Comparison of ENCODE assay signal across 29 cellular contexts in genomic region chr2:100667801-100668200, GRCh38.
"Had no signal": no experiment of that assay in that cellular context is flagged by ENCODE, and none has a peak within 500 bp of the region (broad histone marks: within the 10 kb centered on the region; RNA-seq: fewer than 3 reads in every experiment).

No MANE protein-coding gene starts in this region.

- H3K27me3 ChIP-seq: ovary, stomach, testis, thyroid gland, transverse colon, upper lobe of right lung had no signal

- H3K9me3 ChIP-seq: heart right ventricle, lower lobe of right lung, neutrophil, ovary, stomach, testis, thyroid gland, transverse colon, upper lobe of right lung had no signal

- H3K9me3 Mint-ChIP-seq: naive thymus-derived CD8-positive, alpha-beta T cell; nephron; neural crest cell; stimulated activated naive B cell treated with anti-CD40 and anti-IgM and Interleukin-4, amounts not matched to agents 10 μg/mL and 1 μg/mL and 100 μg/mL, for 72 hours had no signal

- H3K27ac ChIP-seq: heart right ventricle, hepatocyte, lower lobe of right lung, neutrophil, ovary, skin epidermis, stomach, testis, thyroid gland, transverse colon, upper lobe of right lung had no signal

- H3K36me3 ChIP-seq: heart right ventricle, lower lobe of right lung, neutrophil, ovary, stomach, thyroid gland, transverse colon, upper lobe of right lung had no signal

- ATAC-seq: heart right ventricle; left cardiac atrium; left lobe of liver; lower lobe of right lung; naive thymus-derived CD8-positive, alpha-beta T cell; right cardiac atrium; sciatic nerve; stimulated activated naive B cell treated with anti-CD40 and anti-IgM and Interleukin-4, amounts not matched to agents 10 μg/mL and 1 μg/mL and 100 μg/mL, for 72 hours; stimulated activated naive CD8-positive, alpha-beta T cell treated with anti-CD3 and anti-CD28 coated beads, Interleukin-15, Interleukin-2, amounts not matched to agents 100 U/mL and 50 U/mL, for 24 hours had no signal

- DNase-seq: heart right ventricle; kidney glomerular epithelial cell; left cardiac atrium; lower lobe of right lung; mammary epithelial cell; mesenchymal stem cell; naive thymus-derived CD8-positive, alpha-beta T cell; occipital lobe; ovary; right cardiac atrium; stimulated activated CD4-positive, alpha-beta T cell treated with anti-CD3 and anti-CD28 coated beads, Interleukin-12 subunit alpha, Interleukin-12 subunit beta, amount 100 ng/mL, for 4 hours; stimulated activated CD4-positive, alpha-beta T cell treated with anti-CD3 and anti-CD28 coated beads, Interleukin-15, amount 100 ng/mL, for 24 hours; stimulated activated CD4-positive, alpha-beta T cell treated with anti-CD3 and anti-CD28 coated beads, Interleukin-2, amount 100 ng/mL, for 24 hours; stimulated activated CD4-positive, alpha-beta T cell treated with anti-CD3 and anti-CD28 coated beads, Interleukin-4, amount 100 ng/mL, for 1 hour; stimulated activated naive B cell treated with anti-CD40 and anti-IgM and Interleukin-4, amounts not matched to agents 10 μg/mL and 1 μg/mL and 100 μg/mL, for 72 hours; stimulated activated naive CD8-positive, alpha-beta T cell treated with anti-CD3 and anti-CD28 coated beads, Interleukin-15, Interleukin-2, amounts not matched to agents 100 U/mL and 50 U/mL, for 24 hours; stomach; testis; thyroid gland; transverse colon; upper lobe of right lung had no signal

- H3K36me3 Mint-ChIP-seq: naive thymus-derived CD8-positive, alpha-beta T cell; stimulated activated naive B cell treated with anti-CD40 and anti-IgM and Interleukin-4, amounts not matched to agents 10 μg/mL and 1 μg/mL and 100 μg/mL, for 72 hours had no signal

- H3K27ac Mint-ChIP-seq: nephron; progenitor cell of endocrine pancreas; stimulated activated naive B cell treated with anti-CD40 and anti-IgM and Interleukin-4, amounts not matched to agents 10 μg/mL and 1 μg/mL and 100 μg/mL, for 72 hours had no signal

- H3K4me2 ChIP-seq: hepatocyte had no signal

- H3K4me3 Mint-ChIP-seq: naive thymus-derived CD8-positive, alpha-beta T cell; nephron; neural crest cell; stimulated activated naive B cell treated with anti-CD40 and anti-IgM and Interleukin-4, amounts not matched to agents 10 μg/mL and 1 μg/mL and 100 μg/mL, for 72 hours had no signal

- H3K79me2 ChIP-seq: hepatocyte had no signal

- H3K4me1 Mint-ChIP-seq: nephron; neural crest cell; stimulated activated naive B cell treated with anti-CD40 and anti-IgM and Interleukin-4, amounts not matched to agents 10 μg/mL and 1 μg/mL and 100 μg/mL, for 72 hours had no signal

- H3K4me3 ChIP-seq: heart right ventricle, hepatocyte, lower lobe of right lung, ovary, skin epidermis, stomach, testis, thyroid gland, transverse colon, upper lobe of right lung had no signal

- H2AFZ ChIP-seq: hepatocyte had no signal

- H3K4me1 ChIP-seq: heart right ventricle, lower lobe of right lung, stomach, testis, thyroid gland, transverse colon, upper lobe of right lung had no signal
